In the genomic region with DNA sequence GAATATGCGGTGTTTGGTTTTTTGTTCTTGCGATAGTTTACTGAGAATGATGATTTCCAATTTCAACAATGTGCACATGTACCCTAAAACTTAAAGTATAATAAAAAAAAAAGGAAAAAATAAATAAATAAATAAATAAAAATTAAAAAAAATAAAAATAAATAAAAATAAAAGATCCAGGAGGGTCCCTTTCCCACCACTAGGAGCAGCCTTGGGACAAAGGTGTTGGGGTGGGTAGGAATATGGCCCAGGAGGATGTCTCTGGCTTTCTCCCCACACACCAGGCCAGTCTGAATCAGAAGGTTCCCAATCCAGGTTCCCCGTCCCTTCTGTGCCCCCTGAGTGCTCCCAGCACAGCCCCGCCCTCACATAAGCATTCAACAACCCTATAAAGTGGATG, we compare ENCODE assay signal across 18 cellular contexts. TPM values are rescaled to one million over a fixed set of nuclear protein-coding genes. Genes with fewer than 3 reads are reported as not detected.
"Had no signal": no experiment of that assay in that cellular context is flagged by ENCODE, and none has a peak within 500 bp of the region (broad histone marks: within the 10 kb centered on the region; RNA-seq: fewer than 3 reads in every experiment).

No MANE protein-coding gene starts in this region.

- DNase-seq: activated CD4-positive, alpha-beta T cell treated with anti-CD3 and anti-CD28 coated beads, Interleukin-2, amount 50 U/mL, for 4 hours; amniotic stem cell; dorsolateral prefrontal cortex; left ventricle myocardium superior; mucosa of descending colon; naive B cell; psoas muscle; right lobe of liver; stimulated activated CD4-positive, alpha-beta T cell treated with anti-CD3 and anti-CD28 coated beads, Interleukin-4, amount 100 ng/mL, for 4 hours; T-helper 17 cell; testis; upper lobe of left lung; WERI-Rb-1 had no signal

- H3K4me3 ChIP-seq: dorsolateral prefrontal cortex, mucosa of descending colon, psoas muscle, right lobe of liver, testis, upper lobe of left lung had no signal

- H3K27me3 ChIP-seq: dorsolateral prefrontal cortex, right lobe of liver, testis, upper lobe of left lung had no signal

- H3K36me3 ChIP-seq: right lobe of liver, upper lobe of left lung had no signal

RNA-seq across cellular contexts. Expression of gene LRFN2, which starts 9.5 kb away (rescaled TPM):
- total RNA-seq: activated CD8-positive, alpha-beta memory T cell treated with anti-CD3 and anti-CD28 coated beads for 36 hours; cardiac septum; epithelial cell of proximal tubule; fibroblast of lung; left ventricle myocardium superior; osteocyte; psoas muscle had no signal
